20 cellular contexts compared by ENCODE assay signal in the genomic region with DNA sequence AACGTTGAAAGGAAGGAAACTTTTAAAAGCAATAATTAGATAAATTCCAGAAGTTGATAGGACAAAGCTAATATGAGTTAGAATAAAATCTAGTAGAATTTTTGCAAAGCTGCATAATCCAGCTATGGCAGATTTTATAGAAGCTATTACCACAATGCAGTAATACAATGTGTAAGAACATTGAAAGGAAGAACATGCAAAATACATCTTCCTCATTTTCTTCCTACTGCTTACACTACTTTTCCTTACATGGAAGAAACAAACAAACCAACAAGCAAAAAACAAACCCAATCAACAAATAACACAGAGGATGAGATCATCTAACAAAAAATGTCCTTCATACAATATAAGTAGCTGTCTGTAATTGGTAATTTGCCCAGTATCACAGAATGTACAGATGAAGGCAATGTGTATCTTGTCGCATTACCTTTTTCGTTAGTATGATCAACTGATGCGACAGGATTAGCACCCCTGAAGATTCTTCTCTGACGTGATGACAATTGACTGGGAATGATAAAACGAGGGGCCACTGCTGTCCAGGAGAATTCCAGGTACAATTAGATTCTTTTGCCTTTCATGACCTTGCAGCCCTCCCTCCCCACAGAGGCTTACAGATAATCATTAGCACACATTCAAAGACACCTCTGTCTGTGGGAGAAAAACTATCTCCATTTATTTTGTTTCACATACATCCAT. TPM values are rescaled to one million over a fixed set of nuclear protein-coding genes. Genes with fewer than 3 reads are reported as not detected.
DNase-seq lines count a peak whose midpoint lies in the region; ATAC-seq, FAIRE-seq and TF ChIP-seq lines count a peak whose summit lies in the region.
"Had no signal": no experiment of that assay in that cellular context is flagged by ENCODE, and none has a peak within 500 bp of the region (broad histone marks: within the 10 kb centered on the region; RNA-seq: fewer than 3 reads in every experiment).

No MANE protein-coding gene starts in this region.

- H3K27ac Mint-ChIP-seq in H9 (no peak overlapping the region), osteocyte (ENCODE audit: unreplicated experiment) (no peak overlapping the region)
- H3K27ac Mint-ChIP-seq: CD14-positive monocyte; CD8-positive, alpha-beta T cell had no signal

- CTCF ChIA-PET in A549 (lab: Yijun Ruan, JAX): interaction anchor here (0.6 to 20.4 kb wide), 7 partner anchors 14 to 1850 kb away, joined by 3 to 169 read pairs (median 5); partner anchors contain the start of gene KANSL1
- CTCF ChIA-PET in K562 (lab: Yijun Ruan, JAX; ENCODE audit: low intra/inter-chr PET ratio): no interaction called here

- H3K4ac ChIP-seq in H9 (ENCODE audit: low read depth, low read length): no peak overlapping the region

- H4K20me1 ChIP-seq in H9 (ENCODE audit: control insufficient read depth, insufficient read depth, insufficient read length) (no peaks in the 10 kb centered on the region), K562 (replicated peaks; ENCODE audit: control insufficient read depth, insufficient read depth, low read length) (no peaks in the 10 kb centered on the region)

- H4K91ac ChIP-seq in H9 (ENCODE audit: insufficient read length, low read depth, low read length): no peak overlapping the region

- WGBS in A549 (ENCODE audit: missing lambda C conversion rate): 48% methylated on average over 6 of the region's 6 CpGs
- no CpG with 5 or more reads among the region's 6 CpGs for WGBS in H9 (ENCODE audit: extremely low coverage, insufficient read length, low lambda C conversion rate)
- WGBS in K562 (ENCODE audit: insufficient coverage, low coverage, missing lambda C conversion rate): 29% methylated on average over 6 of the region's 6 CpGs
- WGBS in small intestine, 3 donors: 69 to 77% (median 71%) methylated on average over 6 of the region's 6 CpGs

- H3K9me1 ChIP-seq in K562 (ENCODE audit: control insufficient read depth, insufficient read depth, low read length): no peaks in the 10 kb centered on the region

- in situ Hi-C loops in K562 (cut with MboI): loop anchor here (25.0 kb wide), 1 partner anchor 89 kb away; the partner anchor contains the start of gene ARL17B

- H3K36me3 Mint-ChIP-seq in H9 (ENCODE audit: insufficient read depth in 1 of 3, low read depth in 3 of 3): no peaks in the 10 kb centered on the region; a peak in 1 of 7 replicates
- H3K36me3 Mint-ChIP-seq in osteocyte (ENCODE audit: unreplicated experiment): no peaks in the 10 kb centered on the region
- H3K36me3 Mint-ChIP-seq: CD14-positive monocyte; CD8-positive, alpha-beta T cell had no signal

- H3K56ac ChIP-seq in H9 (ENCODE audit: insufficient read length, low read depth, low read length): no peak overlapping the region

- H3K4me1 ChIP-seq in A549: no peaks in the 10 kb centered on the region
- no peaks in the 10 kb centered on the region for H3K4me1 ChIP-seq in H9 (ENCODE audit: insufficient read depth, low read length)
- no peaks in the 10 kb centered on the region for H3K4me1 ChIP-seq in K562 (replicated peaks in 1 of 2; ENCODE audit: control insufficient read depth in 2 of 2, insufficient read depth in 2 of 2, low read length in 2 of 2)
- H3K4me1 ChIP-seq in small intestine (ENCODE audit: control insufficient read depth in 2 of 2, insufficient read depth in 1 of 2, low read depth in 1 of 2, low read length in 1 of 2): no peaks in the 10 kb centered on the region

- H3K36me3 ChIP-seq in K562 (ENCODE audit: control insufficient read depth, insufficient read depth, low read length) (no peaks in the 10 kb centered on the region), small intestine (ENCODE audit: control insufficient read depth in 2 of 2, insufficient read depth in 2 of 2, low read length in 2 of 2) (no peaks in the 10 kb centered on the region)

- intact Hi-C loops in K562 (cut with micrococcal nuclease): no loop called here

- H3K27ac ChIP-seq in A549: no peak overlapping the region
- no peak overlapping the region for H3K27ac ChIP-seq in H9 (ENCODE audit: insufficient read length, low read depth, low read length)
- H3K27ac ChIP-seq in K562 (ENCODE audit: extremely low read depth, low read depth, low read length): no peak overlapping the region
- H3K27ac ChIP-seq in small intestine (ENCODE audit: low read depth in 1 of 2, low read length in 1 of 2): no peak overlapping the region

- H3K4me1 Mint-ChIP-seq in H9: no peaks in the 10 kb centered on the region
- H3K4me1 Mint-ChIP-seq in osteocyte (ENCODE audit: unreplicated experiment): no peaks in the 10 kb centered on the region
- H3K4me1 Mint-ChIP-seq: CD14-positive monocyte had no signal

- H3K4me3 ChIP-seq in A549 (no peak overlapping the region), K562 (no peak overlapping the region), small intestine (ENCODE audit: low read depth in 1 of 2, low read length in 2 of 2) (no peak overlapping the region), foreskin fibroblast (ENCODE audit: low read depth in 1 of 2, low read length in 2 of 2) (no peak overlapping the region)

- no peak overlapping the region for H2BK12ac ChIP-seq in H9 (ENCODE audit: insufficient read length, low read depth, low read length)

- H3K9me3 Mint-ChIP-seq in H9 (no peaks in the 10 kb centered on the region), osteocyte (ENCODE audit: unreplicated experiment) (no peaks in the 10 kb centered on the region)
- H3K9me3 Mint-ChIP-seq: CD14-positive monocyte; CD8-positive, alpha-beta T cell had no signal

- H4K8ac ChIP-seq in H9 (replicated peaks; ENCODE audit: insufficient read length, low read depth, low read length): no peak overlapping the region

- H3K23me2 ChIP-seq in H9 (ENCODE audit: insufficient read length, low read depth, low read length, poor library complexity, severe bottlenecking): no peaks in the 10 kb centered on the region

- peaks cover 38% of the 10 kb centered on the region for H3K27me3 Mint-ChIP-seq in H9 (ENCODE audit: low read depth)
- H3K27me3 Mint-ChIP-seq in osteocyte (ENCODE audit: unreplicated experiment): peaks cover 63% of the 10 kb centered on the region

- DNase-seq in A549 (ENCODE audit: low read depth in 1 of 2, low spot score in 1 of 2): no peak
- peak; percentile 18 for DNase-seq in H9
- DNase-seq in K562 (ENCODE audit: extremely low read depth in 1 of 4, low spot score in 3 of 4): no peak
- peak; percentile 53 for DNase-seq in osteocyte (ENCODE audit: extremely low spot score, unreplicated experiment)
- DNase-seq in small intestine: no peak
- DNase-seq in foreskin fibroblast: no peak
- DNase-seq: COR-L47, DMS153, DMS79 treated with DMSO at 0.1 percent for 48 hours, EL, GDM1, GOT3, IMR-90, KG1 had no signal

- no peak overlapping the region for H3T11ph ChIP-seq in H9 (ENCODE audit: low read length)

- no peak for TF ChIP-seq CTCF in A549 (IDR thresholded peaks at IDR 0.05)
- TF ChIP-seq CTCF in H9 (conservative IDR thresholded peaks at IDR 0.05): no peak
- no peak for TF ChIP-seq CTCF in K562 (IDR thresholded peaks at IDR 0.05 in 2 of 3, conservative IDR thresholded peaks at IDR 0.05 in 1 of 3; ENCODE audit: insufficient read depth in 2 of 3, low read depth in 1 of 3, low read length in 3 of 3)
- no peak for TF ChIP-seq CTCF in osteocyte (IDR thresholded peaks at IDR 0.05)
- TF ChIP-seq CTCF in foreskin fibroblast (IDR thresholded peaks at IDR 0.05; ENCODE audit: low read depth, low read length): no peak

- H3K9ac ChIP-seq in H9 (ENCODE audit: extremely low read depth, insufficient read length, low read length) (no peak overlapping the region), K562 (ENCODE audit: insufficient read depth in 1 of 2, low read depth in 2 of 2, low read length in 2 of 2) (no peak overlapping the region)

- H2AK5ac ChIP-seq in H9 (ENCODE audit: insufficient read length, low read length): no peak overlapping the region

- H3K4me2 ChIP-seq in A549: no peak overlapping the region
- H3K4me2 ChIP-seq in H9 (ENCODE audit: insufficient read depth, insufficient read length, low read length): no peak overlapping the region
- no peak overlapping the region for H3K4me2 ChIP-seq in K562 (ENCODE audit: insufficient read depth, low read length)

- POLR2A ChIA-PET in A549 (lab: Yijun Ruan, JAX): no interaction called here
- POLR2A ChIA-PET in K562 (lab: Yijun Ruan, JAX): no interaction called here

- H3K27me3 ChIP-seq in H9 (ENCODE audit: insufficient read depth, low read length): no peaks in the 10 kb centered on the region
- H3K27me3 ChIP-seq in K562 (ENCODE audit: control insufficient read depth in 2 of 2, insufficient read depth in 2 of 2, low read length in 2 of 2): 0 out of 5 replicates have a peak, but pooled peaks cover 0 to 4% of the 10 kb centered on the region in 2 experiments
- no peaks in the 10 kb centered on the region for H3K27me3 ChIP-seq in small intestine (ENCODE audit: control insufficient read depth in 2 of 2, insufficient read depth in 2 of 2, low read length in 2 of 2)

- no peak overlapping the region for H2BK120ac ChIP-seq in H9 (ENCODE audit: low read depth, low read length, poor library complexity, severe bottlenecking)

- H3K79me2 ChIP-seq in H9 (ENCODE audit: insufficient read depth, low read length): no peaks in the 10 kb centered on the region
- H3K79me2 ChIP-seq in K562 (ENCODE audit: control insufficient read depth, insufficient read depth, low read length): no peaks in the 10 kb centered on the region

- H3K18ac ChIP-seq in H9 (ENCODE audit: insufficient read length, low read depth, low read length): no peak overlapping the region

- H3K79me1 ChIP-seq in H9 (ENCODE audit: insufficient read depth, low read depth, low read length, poor library complexity, severe bottlenecking): peaks cover 3% of the 10 kb centered on the region

- no peak for TF ChIP-seq POLR2A in A549 (IDR thresholded peaks at IDR 0.05; ENCODE audit: low read length)
- TF ChIP-seq POLR2A in K562 (conservative IDR thresholded peaks at IDR 0.05): no peak

- no peak overlapping the region for H4K5ac ChIP-seq in H9 (ENCODE audit: insufficient read length, low read depth, low read length)

- H3K4me3 Mint-ChIP-seq in H9: no peak overlapping the region
- no peak overlapping the region for H3K4me3 Mint-ChIP-seq in osteocyte (ENCODE audit: unreplicated experiment)
- H3K4me3 Mint-ChIP-seq: CD14-positive monocyte; CD8-positive, alpha-beta T cell had no signal

- ATAC-seq in A549 (no peak), K562 (no peak), HG03280 (IDR thresholded peaks at IDR 0.05; ENCODE audit: unreplicated experiment) (no peak)
- ATAC-seq: CD8-positive, alpha-beta T cell; HCT116 had no signal

- H2AFZ ChIP-seq in H9 (ENCODE audit: low read length) (no peak overlapping the region), K562 (ENCODE audit: low read depth, low read length) (no peak overlapping the region)

- H2BK20ac ChIP-seq in H9 (ENCODE audit: low read depth, low read length, poor library complexity, severe bottlenecking): no peak overlapping the region

- FAIRE-seq in A549 (lab: Jason Lieb, UNC) (peak; percentile 51), K562 (lab: Jason Lieb, UNC) (no peak), small intestine (lab: Jason Lieb, UNC) (no peak)
- FAIRE-seq: D721Med, GM18507 had no signal

- no peak overlapping the region for H3K14ac ChIP-seq in H9 (ENCODE audit: insufficient read depth, low read length)

- no peak overlapping the region for H3K23ac ChIP-seq in H9 (ENCODE audit: insufficient read length, low read depth, low read length)

- TF ChIP-seq EP300 in A549 (IDR thresholded peaks at IDR 0.05) (no peak), K562 (IDR thresholded peaks at IDR 0.05; ENCODE audit: low read length) (no peak)

- H3K9me3 ChIP-seq in A549 (no peaks in the 10 kb centered on the region), H9 (ENCODE audit: control insufficient read depth, low read depth, low read length) (no peaks in the 10 kb centered on the region), K562 (replicated peaks; ENCODE audit: control insufficient read depth, insufficient read depth, low read depth, low read length) (no peaks in the 10 kb centered on the region), small intestine (ENCODE audit: control insufficient read depth, low read depth) (no peaks in the 10 kb centered on the region)

- BruUV-seq in K562 (replicated peaks; lab: Mats Ljungman, UMichigan): no TSS peak

- no peak for TF ChIP-seq RAD21 in A549 (conservative IDR thresholded peaks at IDR 0.05 in 1 of 2, IDR thresholded peaks at IDR 0.05 in 1 of 2)
- TF ChIP-seq RAD21 in K562 (CRISPR knock-in tag; conservative IDR thresholded peaks at IDR 0.05 in 1 of 2, IDR thresholded peaks at IDR 0.05 in 1 of 2): no peak

- no peak overlapping the region for H2BK15ac ChIP-seq in H9 (ENCODE audit: low read depth, low read length)

- H2BK5ac ChIP-seq in H9 (ENCODE audit: insufficient read length, low read length): no peak overlapping the region

RNA-seq across cellular contexts. Expression of gene LRRC37A, which starts 21.2 kb away (rescaled TPM):
- polyA plus RNA-seq in A549 (2011; rRNA removed): 2.4 and 2.6 TPM in 2 replicates
- 0.98 and 1.2 TPM in 2 replicates for polyA plus RNA-seq in A549 (2012; cell fraction: cytosol; rRNA removed)
- polyA plus RNA-seq in A549 (2012; cell fraction: nucleus; rRNA removed): 1.0 and 1.2 TPM in 2 replicates
- 0.36 to 0.43 TPM (median 0.36 TPM) in 3 replicates for polyA plus RNA-seq in A549 (2017; fragmentation: RNase III; extraction: RNeasy Plus Mini Kit Qiagen cat#74134 plus additional on column Dnase treatment)
- polyA minus RNA-seq in A549 (2011; rRNA and poly(A)+ RNA removed): 3.1 and 4.4 TPM in 2 replicates
- 1.9 and 2.0 TPM in 2 replicates for total RNA-seq in H9 (2021)
- total RNA-seq in K562 (2011; cell fraction: chromatin; rRNA removed; ENCODE audit: low replicate concordance): 21.0 and 29.7 TPM in 2 replicates
- total RNA-seq in K562 (2011; cell fraction: nucleolus; rRNA removed): 8.2 and 10.7 TPM in 2 replicates
- 11.0 and 12.0 TPM in 2 replicates for total RNA-seq in K562 (2011; cell fraction: nucleoplasm; rRNA removed)
- 0.23 and 2.0 TPM in 2 replicates for total RNA-seq in K562 (2014; rRNA removed)
- 2.0 and 2.5 TPM in 2 replicates for total RNA-seq in K562 (2014; rRNA removed; fragmentation: Illumina TruSeq; extraction: Trizol)
- total RNA-seq in K562 (2015; rRNA removed; fragmentation: Illumina TruSeq; extraction: Trizol): 1.9 and 2.3 TPM in 2 replicates
- 1.1 and 1.3 TPM in 2 replicates for total RNA-seq in K562 (2021)
- 2.5 and 3.1 TPM in 2 replicates for polyA plus RNA-seq in K562 (2011; rRNA removed)
- 0.64 and 1.9 TPM in 2 replicates for polyA plus RNA-seq in K562 (2011; cell fraction: cytosol; rRNA removed)
- polyA plus RNA-seq in K562 (2011; cell fraction: nucleus; rRNA removed): 6.2 and 6.3 TPM in 2 replicates
- 0.90 and 2.0 TPM in 2 replicates for polyA plus RNA-seq in K562 (2012)
- 1.6 and 2.1 TPM in 2 replicates for polyA plus RNA-seq in K562 (2014; fragmentation: Illumina TruSeq; extraction: Trizol)
- polyA plus RNA-seq in K562 (2014; fragmentation: Nextera tagmentation; extraction: Ambion mirVana): under 1 TPM; 0.14 to 0.41 TPM
- polyA plus RNA-seq in K562 (2014; rRNA removed): 1.8 and 2.8 TPM in 2 replicates
- polyA minus RNA-seq in K562 (2011; rRNA and poly(A)+ RNA removed): 6.3 and 7.9 TPM in 2 replicates
- polyA minus RNA-seq in K562 (2011; cell fraction: cytosol; rRNA and poly(A)+ RNA removed): 0.55 and 1.1 TPM in 2 replicates
- polyA minus RNA-seq in K562 (2011; cell fraction: nucleus; rRNA and poly(A)+ RNA removed): 3.9 and 6.8 TPM in 2 replicates
- total RNA-seq in osteocyte: 3.5 and 4.1 TPM in 2 replicates
- 1 to 10 TPM in 1 of 3 donors, under 1 TPM in 2; 0.27 to 2.2 (median 0.81) TPM for polyA plus RNA-seq in small intestine

Comparison
In these comparisons a context has a peak if more than half of its experiments do, and no peak if none do; other contexts are left out.
1. DNase-seq: peak in H9 (single experiment) and osteocyte (single experiment); none in A549 (0 of 2), K562 (0 of 4), small intestine (single experiment) and foreskin fibroblast (0 of 2).
2. Of the 35 proteins assayed by ChIP-seq in both K562 and A549: peak only in K562: CBX2; only in A549: none; in both: none; in neither: 34.